ENCODE assay signal across 8 cellular contexts in genomic region chr18:56532176-56532840, GRCh38.
A peak's percentile ranks its signal among the peaks of the same experiment; 100 is the strongest.
DNase-seq lines count a peak whose midpoint lies in the region; ATAC-seq and TF ChIP-seq lines count a peak whose summit lies in the region.

No MANE protein-coding gene starts in this region.

- intact Hi-C loops in left ventricle myocardium inferior (cut with micrococcal nuclease) = no loop called here

- no peaks in the 10 kb centered on the region for H3K9me3 ChIP-seq in left ventricle myocardium inferior (replicated peaks)

- no peak overlapping the region for H3K4me3 ChIP-seq in epithelial cell of esophagus (ENCODE audit: low read length)
- no peak overlapping the region for H3K4me3 ChIP-seq in left ventricle myocardium inferior

- H3K27me3 ChIP-seq in left ventricle myocardium inferior (ENCODE audit: low read depth) = no peaks in the 10 kb centered on the region

- no peaks in the 10 kb centered on the region for H3K4me1 ChIP-seq in left ventricle myocardium inferior

- H3K36me3 ChIP-seq in left ventricle myocardium inferior = no peaks in the 10 kb centered on the region

- H3K27ac ChIP-seq in left ventricle myocardium inferior (replicated peaks) = no peak overlapping the region

- DNase-seq in epithelial cell of esophagus (ENCODE audit: low read depth) = peak; percentile 42
- no peak for DNase-seq in T1000 (lab: John Stamatoyannopoulos, UW)
- no peak for DNase-seq in GM19240 (ENCODE audit: insufficient read length, low spot score)
- no peak for DNase-seq in left ventricle myocardium inferior
- no peak for DNase-seq in 8988T

- no peak for TF ChIP-seq POLR2A in GM18505 (IDR thresholded peaks at IDR 0.05; ENCODE audit: borderline replicate concordance, extremely low read depth, insufficient read depth, insufficient read length)

- TF ChIP-seq CTCF in epithelial cell of esophagus (IDR thresholded peaks at IDR 0.05; ENCODE audit: insufficient read depth, low read depth, low read length, missing control alignments) (no peak), left ventricle myocardium inferior (IDR thresholded peaks at IDR 0.05; ENCODE audit: borderline replicate concordance) (no peak)

- ATAC-seq in GM18505 (IDR thresholded peaks at IDR 0.05; ENCODE audit: unreplicated experiment) (peak; percentile 97), GM19467 (IDR thresholded peaks at IDR 0.05; ENCODE audit: unreplicated experiment) (peak; percentile 77), HG03139 (IDR thresholded peaks at IDR 0.05; ENCODE audit: unreplicated experiment) (peak; percentile 89)
